8 cellular contexts compared by ENCODE assay signal in genomic region chr12:53695148-53696138, GRCh38. TPM values are rescaled to one million over a fixed set of nuclear protein-coding genes. Genes with fewer than 3 reads are reported as not detected.
DNase-seq lines count a peak whose midpoint lies in the region; ATAC-seq and TF ChIP-seq lines count a peak whose summit lies in the region.

No MANE protein-coding gene starts in this region.

- peaks cover 74% of the 10 kb centered on the region for H3K27me3 Mint-ChIP-seq in activated CD8-positive, alpha-beta T cell treated with anti-CD3 and anti-CD28 coated beads, Interleukin-2, amount 10 ng/mL, durations not matched to agents 7 days and 5 days (ENCODE audit: low read depth)

- POLR2A ChIA-PET in HEK293T (lab: Yijun Ruan, JAX), result interaction anchor here (0.6 to 14.6 kb wide), 5 partner anchors 10 to 69 kb away, joined by 3 to 129 read pairs (median 4); partner anchors contain the start of genes ATF7 and ATP5MC2
- POLR2A ChIA-PET in activated CD8-positive, alpha-beta T cell treated with anti-CD3 and anti-CD28 coated beads, Interleukin-2, amount 10 ng/mL, durations not matched to agents 7 days and 5 days (lab: Charles Lee), result no interaction called here

- H3F3A ChIP-seq in neural cell (ENCODE audit: insufficient read depth, low read length, poor library complexity, severe bottlenecking), result peaks cover 4% of the 10 kb centered on the region

- CTCF ChIA-PET in HEK293T (lab: Yijun Ruan, JAX), result interaction anchor here (0.8 to 2.9 kb wide), 4 partner anchors 19 to 51 kb away, joined by 4 to 13 read pairs (median 9); partner anchors contain the start of gene ATP5MC2
- CTCF ChIA-PET in activated CD8-positive, alpha-beta T cell treated with anti-CD3 and anti-CD28 coated beads, Interleukin-2, amount 10 ng/mL, durations not matched to agents 7 days and 5 days (lab: Charles Lee), result interaction anchor here (0.8 to 5.6 kb wide), 7 partner anchors 18 to 152 kb away, joined by 3 to 160 read pairs (median 9); no protein-coding TSS in a partner anchor

- no peaks in the 10 kb centered on the region for H3K79me2 ChIP-seq in neural cell (replicated peaks; ENCODE audit: insufficient read depth, low read length)

- H3K27ac ChIP-seq in neural cell (ENCODE audit: low read length), result peak overlapping the region; percentile 87

- no peak for TF ChIP-seq CTCF in neural cell (IDR thresholded peaks at IDR 0.05; ENCODE audit: poor library complexity, severe bottlenecking)

- no peaks in the 10 kb centered on the region for H3K27me3 ChIP-seq in neural cell (ENCODE audit: insufficient read depth, low read depth, low read length)

- DNase-seq in A172 (ENCODE audit: low spot score), result peak; percentile 53
- DNase-seq in HEK293T (ENCODE audit: extremely low spot score), result peak; percentile 70
- DNase-seq in activated CD8-positive, alpha-beta T cell treated with anti-CD3 and anti-CD28 coated beads, Interleukin-2, amount 10 ng/mL, durations not matched to agents 7 days and 5 days, result no peak
- peak; percentile 40 for DNase-seq in fibroblast of gingiva (ENCODE audit: low read depth)
- no peak for DNase-seq in COLO829 (ENCODE audit: low spot score)

- H3K9me3 ChIP-seq in neural cell (ENCODE audit: low read length), result no peaks in the 10 kb centered on the region

- TF ChIP-seq RAD21 in neural cell (conservative IDR thresholded peaks at IDR 0.05), result no peak

- no peaks in the 10 kb centered on the region for H4K20me1 ChIP-seq in neural cell (ENCODE audit: insufficient read depth)

- no peak overlapping the region for H3K27ac Mint-ChIP-seq in activated CD8-positive, alpha-beta T cell treated with anti-CD3 and anti-CD28 coated beads, Interleukin-2, amount 10 ng/mL, durations not matched to agents 7 days and 5 days

- H2AFZ ChIP-seq in neural cell (ENCODE audit: low read depth, low read length), result peak overlapping the region; percentile 33

- ATAC-seq in activated CD8-positive, alpha-beta T cell treated with anti-CD3 and anti-CD28 coated beads, Interleukin-2, amount 10 ng/mL, durations not matched to agents 7 days and 5 days, result peak; percentile 76
- no peak for ATAC-seq in HG02840 (IDR thresholded peaks at IDR 0.05; ENCODE audit: low FRiP score, unreplicated experiment)
- no peak for ATAC-seq in HG03469 (IDR thresholded peaks at IDR 0.05; ENCODE audit: unreplicated experiment)

- peak overlapping the region; percentile 61 for H3K9ac ChIP-seq in neural cell (ENCODE audit: low read length)

- H3K9me3 Mint-ChIP-seq in activated CD8-positive, alpha-beta T cell treated with anti-CD3 and anti-CD28 coated beads, Interleukin-2, amount 10 ng/mL, durations not matched to agents 7 days and 5 days (ENCODE audit: insufficient read depth), result no peaks in the 10 kb centered on the region

- H3K4me2 ChIP-seq in neural cell (ENCODE audit: low read length), result no peak overlapping the region

- H3K4me1 Mint-ChIP-seq in activated CD8-positive, alpha-beta T cell treated with anti-CD3 and anti-CD28 coated beads, Interleukin-2, amount 10 ng/mL, durations not matched to agents 7 days and 5 days (ENCODE audit: low read depth), result peaks cover 24% of the 10 kb centered on the region

- peak overlapping the region; percentile 58 for H3K4me3 Mint-ChIP-seq in activated CD8-positive, alpha-beta T cell treated with anti-CD3 and anti-CD28 coated beads, Interleukin-2, amount 10 ng/mL, durations not matched to agents 7 days and 5 days

- no peaks in the 10 kb centered on the region for H3K9me2 ChIP-seq in neural cell (ENCODE audit: insufficient read depth, low read length)

- no peak for TF ChIP-seq EP300 in neural cell (conservative IDR thresholded peaks at IDR 0.05; ENCODE audit: poor library complexity, severe bottlenecking)

- no peaks in the 10 kb centered on the region for H3K36me3 Mint-ChIP-seq in activated CD8-positive, alpha-beta T cell treated with anti-CD3 and anti-CD28 coated beads, Interleukin-2, amount 10 ng/mL, durations not matched to agents 7 days and 5 days (ENCODE audit: low read depth)

- peak overlapping the region; percentile 54 for H3K4me3 ChIP-seq in neural cell (ENCODE audit: low read length)

- no peaks in the 10 kb centered on the region for H3K36me3 ChIP-seq in neural cell (ENCODE audit: insufficient read depth, low read length)

TF ChIP-seq in HEK293T, 16 proteins besides CTCF, POLR2A, EP300 and RAD21:
- TF ChIP-seq PKNOX1 (IDR thresholded peaks at IDR 0.05) (peak; percentile 55), NFRKB (IDR thresholded peaks at IDR 0.05) (no peak), L3MBTL2 (conservative IDR thresholded peaks at IDR 0.05) (peak; percentile 78)

TF ChIP-seq in neural cell, 6 proteins besides CTCF, POLR2A, EP300 and RAD21:
- TF ChIP-seq TAF1 (IDR thresholded peaks at IDR 0.05; ENCODE audit: low read depth), result no peak
- TF ChIP-seq POLR2AphosphoS5 (IDR thresholded peaks at IDR 0.05), result no peak
- no peak for TF ChIP-seq SMC3 (conservative IDR thresholded peaks at IDR 0.05; ENCODE audit: poor library complexity)
- no peak for TF ChIP-seq REST (IDR thresholded peaks at IDR 0.05; ENCODE audit: borderline replicate concordance)
- no peak for TF ChIP-seq EZH2 (IDR thresholded peaks at IDR 0.05; ENCODE audit: borderline replicate concordance, insufficient read depth, low read length, poor library complexity, severe bottlenecking)
- no peak for TF ChIP-seq MXI1 (conservative IDR thresholded peaks at IDR 0.05; ENCODE audit: poor library complexity, severe bottlenecking)

RNA-seq across cellular contexts. Expression of gene ATP5MC2, which starts 19.6 kb away (rescaled TPM):
- total RNA-seq in A172 (2014; rRNA removed; shearing (Covaris generic)), result 393 and 458 TPM in 2 replicates
- total RNA-seq in activated CD8-positive, alpha-beta T cell treated with anti-CD3 and anti-CD28 coated beads, Interleukin-2, amount 10 ng/mL, durations not matched to agents 7 days and 5 days, result 100 to 1,000 TPM; 241 to 247 TPM
- polyA plus RNA-seq in neural cell, result 227 and 331 TPM in 2 replicates
- polyA minus RNA-seq in neural cell, result 77.7 and 89.9 TPM in 2 replicates

RNA-seq across cellular contexts. Expression of gene CALCOCO1, which starts 31.8 kb away (rescaled TPM):
- 36.8 and 40.2 TPM in 2 replicates for total RNA-seq in A172 (2014; rRNA removed; shearing (Covaris generic))
- 10 to 100 TPM; 23.8 to 27.9 TPM for total RNA-seq in activated CD8-positive, alpha-beta T cell treated with anti-CD3 and anti-CD28 coated beads, Interleukin-2, amount 10 ng/mL, durations not matched to agents 7 days and 5 days
- polyA plus RNA-seq in neural cell, result 169 and 187 TPM in 2 replicates
- 134 and 165 TPM in 2 replicates for polyA minus RNA-seq in neural cell

RNA-seq across cellular contexts. Expression of gene CISTR, which starts 56.3 kb away (rescaled TPM):
- total RNA-seq in A172 (2014; rRNA removed; shearing (Covaris generic)), result not detected in 2 replicates
- not detected for total RNA-seq in activated CD8-positive, alpha-beta T cell treated with anti-CD3 and anti-CD28 coated beads, Interleukin-2, amount 10 ng/mL, durations not matched to agents 7 days and 5 days
- polyA plus RNA-seq in neural cell, result not detected in 2 replicates
- not detected in 2 replicates for polyA minus RNA-seq in neural cell

Comparison
In these comparisons a context has a peak if more than half of its experiments do, and no peak if none do; other contexts are left out.
1. DNase-seq: peak in A172 (single experiment), HEK293T (single experiment) and fibroblast of gingiva (single experiment); none in activated CD8-positive, alpha-beta T cell treated with anti-CD3 and anti-CD28 coated beads, Interleukin-2, amount 10 ng/mL, durations not matched to agents 7 days and 5 days (single experiment) and COLO829 (single experiment).